In the genomic region with DNA sequence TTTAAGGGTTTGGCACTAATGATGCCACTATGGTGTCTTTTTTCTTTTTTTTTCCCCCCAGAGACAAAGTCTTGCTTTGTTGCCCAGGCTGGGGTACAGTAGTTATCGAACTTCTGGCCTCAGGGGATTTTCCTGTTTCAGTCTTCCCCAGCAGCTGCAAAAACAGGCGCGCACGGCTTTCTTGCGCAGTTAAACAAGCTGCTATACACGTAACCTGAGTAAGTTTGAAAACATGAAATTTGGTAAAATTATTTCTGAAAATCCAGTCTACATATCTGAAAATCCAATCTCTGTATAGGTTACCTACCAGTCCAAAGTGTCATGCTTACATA, we compare ENCODE assay signal across 1 cellular context.
TF ChIP-seq lines count a peak whose summit lies in the region.

No MANE protein-coding gene starts in this region.

TF ChIP-seq in GM12878, 131 proteins besides CTCF, POLR2A, EP300 and RAD21:
- TF ChIP-seq EGR1 (IDR thresholded peaks at IDR 0.05; ENCODE audit: borderline replicate concordance in 1 of 2, low read depth in 2 of 2, low read length in 2 of 2) (no peak), YY1 (IDR thresholded peaks at IDR 0.05; ENCODE audit: low read depth, low read length) (no peak), MEF2B (IDR thresholded peaks at IDR 0.05; ENCODE audit: partially characterized antibody, poor library complexity, severe bottlenecking) (peak; percentile 53), TBL1XR1 (IDR thresholded peaks at IDR 0.05; ENCODE audit: low read depth, low read length) (no peak), ZNF24 (IDR thresholded peaks at IDR 0.05) (peak; percentile 46; the same call in 1 of the 2 replicates), BMI1 (IDR thresholded peaks at IDR 0.05; ENCODE audit: borderline replicate concordance) (no peak)
- TF ChIP-seq, protein P1, sequence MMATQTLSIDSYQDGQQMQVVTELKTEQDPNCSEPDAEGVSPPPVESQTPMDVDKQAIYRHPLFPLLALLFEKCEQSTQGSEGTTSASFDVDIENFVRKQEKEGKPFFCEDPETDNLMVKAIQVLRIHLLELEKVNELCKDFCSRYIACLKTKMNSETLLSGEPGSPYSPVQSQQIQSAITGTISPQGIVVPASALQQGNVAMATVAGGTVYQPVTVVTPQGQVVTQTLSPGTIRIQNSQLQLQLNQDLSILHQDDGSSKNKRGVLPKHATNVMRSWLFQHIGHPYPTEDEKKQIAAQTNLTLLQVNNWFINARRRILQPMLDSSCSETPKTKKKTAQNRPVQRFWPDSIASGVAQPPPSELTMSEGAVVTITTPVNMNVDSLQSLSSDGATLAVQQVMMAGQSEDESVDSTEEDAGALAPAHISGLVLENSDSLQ (IDR thresholded peaks at IDR 0.05), result no peak
- TF ChIP-seq, protein P2, sequence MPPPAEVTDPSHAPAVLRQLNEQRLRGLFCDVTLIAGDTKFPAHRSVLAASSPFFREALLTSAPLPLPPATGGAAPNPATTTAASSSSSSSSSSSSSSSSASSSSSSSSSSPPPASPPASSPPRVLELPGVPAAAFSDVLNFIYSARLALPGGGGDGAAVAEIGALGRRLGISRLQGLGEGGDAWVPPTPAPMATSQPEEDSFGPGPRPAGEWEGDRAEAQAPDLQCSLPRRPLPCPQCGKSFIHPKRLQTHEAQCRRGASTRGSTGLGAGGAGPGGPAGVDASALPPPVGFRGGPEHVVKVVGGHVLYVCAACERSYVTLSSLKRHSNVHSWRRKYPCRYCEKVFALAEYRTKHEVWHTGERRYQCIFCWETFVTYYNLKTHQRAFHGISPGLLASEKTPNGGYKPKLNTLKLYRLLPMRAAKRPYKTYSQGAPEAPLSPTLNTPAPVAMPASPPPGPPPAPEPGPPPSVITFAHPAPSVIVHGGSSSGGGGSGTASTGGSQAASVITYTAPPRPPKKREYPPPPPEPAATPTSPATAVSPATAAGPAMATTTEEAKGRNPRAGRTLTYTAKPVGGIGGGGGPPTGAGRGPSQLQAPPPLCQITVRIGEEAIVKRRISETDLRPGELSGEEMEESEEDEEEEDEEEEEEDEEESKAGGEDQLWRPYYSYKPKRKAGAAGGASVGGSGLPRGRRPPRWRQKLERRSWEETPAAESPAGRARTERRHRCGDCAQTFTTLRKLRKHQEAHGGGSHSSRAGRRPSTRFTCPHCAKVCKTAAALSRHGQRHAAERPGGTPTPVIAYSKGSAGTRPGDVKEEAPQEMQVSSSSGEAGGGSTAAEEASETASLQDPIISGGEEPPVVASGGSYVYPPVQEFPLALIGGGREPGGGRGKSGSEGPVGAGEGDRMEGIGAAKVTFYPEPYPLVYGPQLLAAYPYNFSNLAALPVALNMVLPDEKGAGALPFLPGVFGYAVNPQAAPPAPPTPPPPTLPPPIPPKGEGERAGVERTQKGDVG (CRISPR knock-in tag; IDR thresholded peaks at IDR 0.05), result no peak
- TF ChIP-seq, protein P3, sequence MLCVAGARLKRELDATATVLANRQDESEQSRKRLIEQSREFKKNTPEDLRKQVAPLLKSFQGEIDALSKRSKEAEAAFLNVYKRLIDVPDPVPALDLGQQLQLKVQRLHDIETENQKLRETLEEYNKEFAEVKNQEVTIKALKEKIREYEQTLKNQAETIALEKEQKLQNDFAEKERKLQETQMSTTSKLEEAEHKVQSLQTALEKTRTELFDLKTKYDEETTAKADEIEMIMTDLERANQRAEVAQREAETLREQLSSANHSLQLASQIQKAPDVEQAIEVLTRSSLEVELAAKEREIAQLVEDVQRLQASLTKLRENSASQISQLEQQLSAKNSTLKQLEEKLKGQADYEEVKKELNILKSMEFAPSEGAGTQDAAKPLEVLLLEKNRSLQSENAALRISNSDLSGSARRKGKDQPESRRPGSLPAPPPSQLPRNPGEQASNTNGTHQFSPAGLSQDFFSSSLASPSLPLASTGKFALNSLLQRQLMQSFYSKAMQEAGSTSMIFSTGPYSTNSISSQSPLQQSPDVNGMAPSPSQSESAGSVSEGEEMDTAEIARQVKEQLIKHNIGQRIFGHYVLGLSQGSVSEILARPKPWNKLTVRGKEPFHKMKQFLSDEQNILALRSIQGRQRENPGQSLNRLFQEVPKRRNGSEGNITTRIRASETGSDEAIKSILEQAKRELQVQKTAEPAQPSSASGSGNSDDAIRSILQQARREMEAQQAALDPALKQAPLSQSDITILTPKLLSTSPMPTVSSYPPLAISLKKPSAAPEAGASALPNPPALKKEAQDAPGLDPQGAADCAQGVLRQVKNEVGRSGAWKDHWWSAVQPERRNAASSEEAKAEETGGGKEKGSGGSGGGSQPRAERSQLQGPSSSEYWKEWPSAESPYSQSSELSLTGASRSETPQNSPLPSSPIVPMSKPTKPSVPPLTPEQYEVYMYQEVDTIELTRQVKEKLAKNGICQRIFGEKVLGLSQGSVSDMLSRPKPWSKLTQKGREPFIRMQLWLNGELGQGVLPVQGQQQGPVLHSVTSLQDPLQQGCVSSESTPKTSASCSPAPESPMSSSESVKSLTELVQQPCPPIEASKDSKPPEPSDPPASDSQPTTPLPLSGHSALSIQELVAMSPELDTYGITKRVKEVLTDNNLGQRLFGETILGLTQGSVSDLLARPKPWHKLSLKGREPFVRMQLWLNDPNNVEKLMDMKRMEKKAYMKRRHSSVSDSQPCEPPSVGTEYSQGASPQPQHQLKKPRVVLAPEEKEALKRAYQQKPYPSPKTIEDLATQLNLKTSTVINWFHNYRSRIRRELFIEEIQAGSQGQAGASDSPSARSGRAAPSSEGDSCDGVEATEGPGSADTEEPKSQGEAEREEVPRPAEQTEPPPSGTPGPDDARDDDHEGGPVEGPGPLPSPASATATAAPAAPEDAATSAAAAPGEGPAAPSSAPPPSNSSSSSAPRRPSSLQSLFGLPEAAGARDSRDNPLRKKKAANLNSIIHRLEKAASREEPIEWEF (IDR thresholded peaks at IDR 0.05; ENCODE audit: insufficient replicate concordance, low read depth, low read length), result no peak
- TF ChIP-seq, protein P4, sequence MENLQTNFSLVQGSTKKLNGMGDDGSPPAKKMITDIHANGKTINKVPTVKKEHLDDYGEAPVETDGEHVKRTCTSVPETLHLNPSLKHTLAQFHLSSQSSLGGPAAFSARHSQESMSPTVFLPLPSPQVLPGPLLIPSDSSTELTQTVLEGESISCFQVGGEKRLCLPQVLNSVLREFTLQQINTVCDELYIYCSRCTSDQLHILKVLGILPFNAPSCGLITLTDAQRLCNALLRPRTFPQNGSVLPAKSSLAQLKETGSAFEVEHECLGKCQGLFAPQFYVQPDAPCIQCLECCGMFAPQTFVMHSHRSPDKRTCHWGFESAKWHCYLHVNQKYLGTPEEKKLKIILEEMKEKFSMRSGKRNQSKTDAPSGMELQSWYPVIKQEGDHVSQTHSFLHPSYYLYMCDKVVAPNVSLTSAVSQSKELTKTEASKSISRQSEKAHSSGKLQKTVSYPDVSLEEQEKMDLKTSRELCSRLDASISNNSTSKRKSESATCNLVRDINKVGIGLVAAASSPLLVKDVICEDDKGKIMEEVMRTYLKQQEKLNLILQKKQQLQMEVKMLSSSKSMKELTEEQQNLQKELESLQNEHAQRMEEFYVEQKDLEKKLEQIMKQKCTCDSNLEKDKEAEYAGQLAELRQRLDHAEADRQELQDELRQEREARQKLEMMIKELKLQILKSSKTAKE (IDR thresholded peaks at IDR 0.05; ENCODE audit: low read depth, poor library complexity, severe bottlenecking), result no peak
TF ChIP-seq in GM12878: peak in this region for 2.
